22 cellular contexts compared by ENCODE assay signal in genomic region chr12:46509135-46509534, GRCh38.
"Had no signal": no experiment of that assay in that cellular context is flagged by ENCODE, and none has a peak within 500 bp of the region (broad histone marks: within the 10 kb centered on the region; RNA-seq: fewer than 3 reads in every experiment).

No MANE protein-coding gene starts in this region.

- H3K27me3 ChIP-seq: ovary, right atrium auricular region, right lobe of liver, stomach, testis, thyroid gland, transverse colon, upper lobe of right lung had no signal

- DNase-seq: islet precursor cell; left ventricle myocardium inferior; mesendoderm; mucosa of descending colon; naive thymus-derived CD4-positive, alpha-beta T cell; ovary; right lobe of liver; stimulated activated CD4-positive, alpha-beta T cell treated with anti-CD3 and anti-CD28 coated beads, Interleukin-12 subunit alpha, Interleukin-12 subunit beta, amount 100 ng/mL, for 4 hours; stimulated activated CD4-positive, alpha-beta T cell treated with anti-CD3 and anti-CD28 coated beads, Interleukin-15, amount 100 ng/mL, for 24 hours; stimulated activated CD4-positive, alpha-beta T cell treated with anti-CD3 and anti-CD28 coated beads, Interleukin-2, amount 100 ng/mL, for 24 hours; stimulated activated CD4-positive, alpha-beta T cell treated with anti-CD3 and anti-CD28 coated beads, Interleukin-4, amount 100 ng/mL, for 1 hour; stimulated activated naive B cell treated with anti-CD40 and anti-IgM and Interleukin-4, amounts not matched to agents 10 μg/mL and 1 μg/mL and 100 μg/mL, for 72 hours; stimulated activated naive CD8-positive, alpha-beta T cell treated with anti-CD3 and anti-CD28 coated beads, Interleukin-15, Interleukin-2, amounts not matched to agents 100 U/mL and 50 U/mL, for 24 hours; stomach; testis; thyroid gland; transverse colon; upper lobe of right lung had no signal

- H3K36me3 ChIP-seq: left ventricle myocardium inferior, ovary, right atrium auricular region, right lobe of liver, stomach, thyroid gland, transverse colon, upper lobe of right lung had no signal

- H3K4me2 ChIP-seq: smooth muscle cell had no signal

- ATAC-seq: mucosa of descending colon; naive thymus-derived CD4-positive, alpha-beta T cell; natural killer cell treated with Interleukin-12 subunit alpha and Interleukin-12 subunit beta and Interleukin-15 and Interleukin-18, amount 100 ng/mL, for 72 hours; right lobe of liver; stimulated activated naive B cell treated with anti-CD40 and anti-IgM and Interleukin-4, amounts not matched to agents 10 μg/mL and 1 μg/mL and 100 μg/mL, for 72 hours; stimulated activated naive CD8-positive, alpha-beta T cell treated with anti-CD3 and anti-CD28 coated beads, Interleukin-15, Interleukin-2, amounts not matched to agents 100 U/mL and 50 U/mL, for 24 hours; upper lobe of right lung had no signal

- H3K4me3 ChIP-seq: left ventricle myocardium inferior, lung, mucosa of descending colon, ovary, right atrium auricular region, right lobe of liver, smooth muscle cell, stomach, testis, thyroid gland, transverse colon, upper lobe of right lung had no signal

- H3K9me3 ChIP-seq: ovary, right lobe of liver, testis, thyroid gland, upper lobe of right lung had no signal

- H3K27ac ChIP-seq: left ventricle myocardium inferior, ovary, right atrium auricular region, right lobe of liver, stomach, testis, thyroid gland, transverse colon, upper lobe of right lung had no signal

- H3K4me1 ChIP-seq: left ventricle myocardium inferior, right atrium auricular region, right lobe of liver, stomach, testis, thyroid gland, transverse colon, upper lobe of right lung had no signal
